ENCODE assay signal across 8 cellular contexts in the genomic region with DNA sequence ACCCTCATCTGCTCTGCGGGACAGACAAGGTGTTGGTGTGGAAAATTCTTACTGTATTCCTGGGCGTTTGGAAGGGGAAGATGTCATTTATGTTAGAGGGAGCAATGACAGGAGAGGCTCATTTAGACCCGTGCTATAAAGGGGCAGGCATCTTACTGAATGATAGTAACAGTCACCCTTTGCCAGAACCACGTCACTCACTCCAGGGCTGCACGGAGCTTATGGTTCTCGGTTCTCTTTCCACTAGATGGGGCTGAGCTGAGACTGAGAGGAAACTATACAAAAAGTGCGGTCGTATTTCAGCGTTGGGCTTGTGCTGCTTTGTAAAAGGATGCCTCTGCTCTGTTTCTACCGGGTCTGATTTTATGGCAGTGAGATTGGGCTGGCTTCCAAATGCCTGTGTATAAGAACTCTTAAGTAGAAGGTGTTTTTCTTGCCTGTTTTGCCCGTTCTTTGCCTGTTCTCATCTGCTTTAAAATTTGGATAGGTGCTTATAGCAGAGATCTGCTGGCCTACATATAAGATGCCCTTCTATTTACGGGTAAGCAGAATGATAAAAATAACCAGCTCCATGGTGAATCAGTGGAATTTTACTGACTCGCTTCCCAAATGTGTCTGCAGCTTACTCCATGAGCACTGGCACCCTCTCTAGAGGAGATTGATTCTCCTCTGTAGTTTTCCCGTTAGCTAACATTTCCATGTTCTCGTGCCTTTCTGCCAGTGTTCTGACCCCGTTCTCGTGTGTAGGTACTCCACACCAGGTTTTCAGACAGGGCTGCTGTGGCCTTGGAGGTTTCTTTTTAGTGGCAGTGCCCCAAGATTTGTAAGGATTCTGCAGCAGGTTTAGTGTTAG. TPM values are rescaled to one million over a fixed set of nuclear protein-coding genes. Genes with fewer than 3 reads are reported as not detected.
DNase-seq lines count a peak whose midpoint lies in the region; TF ChIP-seq lines count a peak whose summit lies in the region.

No MANE protein-coding gene starts in this region.

- POLR2A ChIA-PET in MCF 10A (lab: Yijun Ruan, JAX), result interaction anchor here (1.3 kb wide), 1 partner anchor 11 kb away, joined by 3 read pairs; no protein-coding TSS in a partner anchor

- peak overlapping the region; percentile 60 for H3K27ac Mint-ChIP-seq in MCF 10A (ENCODE audit: low read depth, unreplicated experiment)

- intact Hi-C loops in MCF 10A (cut with micrococcal nuclease), result no loop called here

- BruUV-seq in MCF 10A (replicated peaks; lab: Mats Ljungman, UMichigan), result no TSS peak

- H3K9me3 Mint-ChIP-seq in MCF 10A (ENCODE audit: unreplicated experiment), result no peaks in the 10 kb centered on the region

- H3K4me3 Mint-ChIP-seq in MCF 10A (ENCODE audit: unreplicated experiment), result no peak overlapping the region

- DNase-seq in NCI-H82 (lab: John Stamatoyannopoulos, UW), result peak; percentile 7
- no peak for DNase-seq in NCI-H82 treated with DMSO at 0.1 percent for 48 hours (lab: John Stamatoyannopoulos, UW; ENCODE audit: unreplicated experiment)
- DNase-seq in MCF 10A (ENCODE audit: unreplicated experiment), result peak; percentile 23
- DNase-seq in iris pigment epithelial cell (ENCODE audit: low read depth), result peak; percentile 96
- DNase-seq in stimulated activated CD4-positive, alpha-beta T cell treated with anti-CD3 and anti-CD28 coated beads, Interleukin-12 subunit alpha, Interleukin-12 subunit beta, amount 100 ng/mL, for 48 hours (ENCODE audit: low read depth in 2 of 3, low spot score in 1 of 3), result peak; percentile 60 to 75 (median 62)
- DNase-seq in SKM-1 (lab: John Stamatoyannopoulos, UW; ENCODE audit: unreplicated experiment), result no peak
- DNase-seq in germinal center (ENCODE audit: low spot score), result no peak

- peaks cover 35% of the 10 kb centered on the region for H3K4me1 Mint-ChIP-seq in MCF 10A (ENCODE audit: insufficient read depth, unreplicated experiment)

- peak; percentile 84 for TF ChIP-seq CTCF in VCaP (conservative IDR thresholded peaks at IDR 0.05)
- TF ChIP-seq CTCF in MCF 10A (IDR thresholded peaks at IDR 0.05; ENCODE audit: unreplicated experiment), result no peak

- H3K27ac ChIP-seq in VCaP, result peak overlapping the region; percentile 84

- no peaks in the 10 kb centered on the region for H3K27me3 Mint-ChIP-seq in MCF 10A (ENCODE audit: insufficient read depth, unreplicated experiment)

- CTCF ChIA-PET in MCF 10A (lab: Yijun Ruan, JAX), result interaction anchor here (0.7 to 0.9 kb wide), 2 partner anchors 205 to 412 kb away, joined by 3 to 7 read pairs; no protein-coding TSS in a partner anchor

- peaks cover 20% of the 10 kb centered on the region for H3K36me3 Mint-ChIP-seq in MCF 10A (ENCODE audit: insufficient read depth, unreplicated experiment)

RNA-seq across cellular contexts. Expression of a gene that starts 55.9 kb away (rescaled TPM):
- total RNA-seq in MCF 10A (2022), result 86.0 and 90.7 TPM in 2 replicates

RNA-seq across cellular contexts. Expression of a gene that starts 55.9 kb away (rescaled TPM):
- total RNA-seq in MCF 10A (2022), result 8.1 and 8.5 TPM in 2 replicates

Comparison
In these comparisons a context has a peak if more than half of its experiments do, and no peak if none do; other contexts are left out.
1. DNase-seq: peak in NCI-H82 (single experiment), MCF 10A (single experiment), iris pigment epithelial cell (single experiment) and stimulated activated CD4-positive, alpha-beta T cell treated with anti-CD3 and anti-CD28 coated beads, Interleukin-12 subunit alpha, Interleukin-12 subunit beta, amount 100 ng/mL, for 48 hours (3 of 3); none in NCI-H82 treated with DMSO at 0.1 percent for 48 hours (single experiment), SKM-1 (single experiment) and germinal center (single experiment).